In the genomic region with DNA sequence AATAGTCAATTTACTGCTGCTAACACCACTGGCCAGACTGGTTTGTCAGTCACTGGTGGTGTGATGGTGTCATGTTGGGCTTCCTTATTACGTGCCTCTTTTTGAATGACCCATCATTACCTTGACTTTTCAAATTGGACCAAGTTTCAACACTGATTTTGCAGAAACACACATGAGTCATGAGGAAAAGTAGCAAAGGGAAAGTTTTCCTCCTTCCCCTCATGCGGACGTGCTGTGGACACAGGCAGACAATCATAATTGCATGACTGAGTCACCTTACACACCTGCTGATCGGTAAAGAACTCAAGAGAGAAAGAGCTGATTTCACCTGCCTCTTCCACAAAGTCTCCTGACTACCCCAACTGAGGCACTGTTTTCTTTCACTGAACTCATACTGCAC, we compare ENCODE assay signal across 17 cellular contexts.
DNase-seq lines count a peak whose midpoint lies in the region; ATAC-seq and TF ChIP-seq lines count a peak whose summit lies in the region.
"Had no signal": no experiment of that assay in that cellular context is flagged by ENCODE, and none has a peak within 500 bp of the region (broad histone marks: within the 10 kb centered on the region; RNA-seq: fewer than 3 reads in every experiment).

No MANE protein-coding gene starts in this region.

- DNase-seq in NCI-H345 (lab: John Stamatoyannopoulos, UW) = peak; percentile 40
- DNase-seq in NCI-H345 treated with DMSO at 0.1 percent for 48 hours (lab: John Stamatoyannopoulos, UW; ENCODE audit: unreplicated experiment) = no peak
- DNase-seq in glomerular visceral epithelial cell (ENCODE audit: extremely low spot score) = peak; percentile 71
- peak; percentile 86 to 96 for DNase-seq in trophoblast cell
- DNase-seq in NCI-H2171 (lab: John Stamatoyannopoulos, UW) = no peak
- no peak for DNase-seq in retina
- DNase-seq: activated CD4-positive, CD25-positive, alpha-beta regulatory T cell treated with anti-CD3 and anti-CD28 coated beads, Interleukin-2, amount 50 U/mL, for 72 hours; activated CD8-positive, alpha-beta memory T cell treated with anti-CD3 and anti-CD28 coated beads, Interleukin-2, amount 50 U/mL, for 4 hours; CD4-positive, CD25-positive, alpha-beta regulatory T cell; NCI-H1436; NCI-H524; stimulated activated CD4-positive, alpha-beta T cell treated with anti-CD3 and anti-CD28 coated beads, Interleukin-15, amount 100 ng/mL, for 24 hours; substantia nigra had no signal

- no peak overlapping the region for H3K27ac ChIP-seq in OCI-LY3 (ENCODE audit: low read length)
- H3K27ac ChIP-seq in trophoblast cell (ENCODE audit: low read depth, low read length) = no peak overlapping the region
- H3K27ac ChIP-seq: KMS-11, prostate gland had no signal

- no peak overlapping the region for H4K12ac ChIP-seq in trophoblast cell (ENCODE audit: low read depth, low read length)

- H3K9ac ChIP-seq in OCI-LY3 (ENCODE audit: low read length) = no peak overlapping the region
- no peak overlapping the region for H3K9ac ChIP-seq in trophoblast cell (ENCODE audit: low read length)
- H3K9ac ChIP-seq: KMS-11 had no signal

- no peak overlapping the region for H3K14ac ChIP-seq in trophoblast cell (ENCODE audit: low read length)

- no peaks in the 10 kb centered on the region for H4K20me1 ChIP-seq in OCI-LY3 (ENCODE audit: insufficient read depth, low read length)

- H3K4me2 ChIP-seq in OCI-LY3 (ENCODE audit: low read length) = peak overlapping the region; percentile 42; the same call in 1 of the 2 replicates
- H3K4me2 ChIP-seq in trophoblast cell (ENCODE audit: low read length) = no peak overlapping the region
- H3K4me2 ChIP-seq: KMS-11 had no signal

- H3K9me3 ChIP-seq in OCI-LY3 (ENCODE audit: insufficient read depth, low read length) (no peaks in the 10 kb centered on the region), trophoblast cell (ENCODE audit: insufficient read depth, low read depth, low read length) (no peaks in the 10 kb centered on the region)
- H3K9me3 ChIP-seq: prostate gland had no signal

- H3K23ac ChIP-seq in trophoblast cell (ENCODE audit: low read length) = no peak overlapping the region

- no peak for TF ChIP-seq CTCF in OCI-LY3 (IDR thresholded peaks at IDR 0.05; ENCODE audit: low read depth, low read length)

- no peak for ATAC-seq in GM21526 (IDR thresholded peaks at IDR 0.05; ENCODE audit: low FRiP score, unreplicated experiment)

- no peak overlapping the region for H2BK12ac ChIP-seq in trophoblast cell (ENCODE audit: low read length)

- H3K27me3 ChIP-seq in OCI-LY3 (ENCODE audit: low read depth, low read length) = 0 out of 2 replicates have a peak, but pooled peaks cover 14% of the 10 kb centered on the region
- no peaks in the 10 kb centered on the region for H3K27me3 ChIP-seq in trophoblast cell (ENCODE audit: insufficient read depth, low read length)

- H3K4ac ChIP-seq in trophoblast cell (ENCODE audit: low read depth, low read length) = no peak overlapping the region

- no peak overlapping the region for H2BK5ac ChIP-seq in trophoblast cell (ENCODE audit: low read depth, low read length, poor library complexity)

- no peaks in the 10 kb centered on the region for H3K79me2 ChIP-seq in OCI-LY3 (ENCODE audit: low read length)
- H3K79me2 ChIP-seq in trophoblast cell (ENCODE audit: control insufficient read depth, insufficient read depth, low read length, poor library complexity) = no peaks in the 10 kb centered on the region

- H3K36me3 ChIP-seq in OCI-LY3 (replicated peaks; ENCODE audit: low read depth, low read length) (no peaks in the 10 kb centered on the region), trophoblast cell (ENCODE audit: control insufficient read depth in 1 of 2, insufficient read depth in 2 of 2, low read length in 2 of 2) (no peaks in the 10 kb centered on the region)
- H3K36me3 ChIP-seq: prostate gland had no signal

- no peak overlapping the region for H4K91ac ChIP-seq in trophoblast cell (ENCODE audit: low read depth, low read length)

- no peaks in the 10 kb centered on the region for H3K79me1 ChIP-seq in trophoblast cell (ENCODE audit: low read length)

- no CpG with 5 or more reads among the region's 4 CpGs for WGBS in trophoblast cell (ENCODE audit: extremely low coverage, insufficient coverage, insufficient read length)

- H2AFZ ChIP-seq in OCI-LY3 (ENCODE audit: low read depth, low read length) (no peak overlapping the region), trophoblast cell (ENCODE audit: insufficient read depth, low read length, poor library complexity) (no peak overlapping the region)

- H3K18ac ChIP-seq in trophoblast cell (ENCODE audit: low read length) = no peak overlapping the region

- no peak overlapping the region for H2BK120ac ChIP-seq in trophoblast cell (ENCODE audit: insufficient read depth, low read length, poor library complexity)

- peaks cover 44% of the 10 kb centered on the region for H3K4me1 ChIP-seq in OCI-LY3 (ENCODE audit: low read length)
- H3K4me1 ChIP-seq in trophoblast cell (ENCODE audit: control insufficient read depth in 1 of 2, insufficient read depth in 2 of 2, low read length in 2 of 2) = peaks cover 0 to 3% of the 10 kb centered on the region in 2 experiments
- H3K4me1 ChIP-seq: prostate gland had no signal

- H3K4me3 ChIP-seq in OCI-LY3 (ENCODE audit: low read length) (no peak overlapping the region), trophoblast cell (ENCODE audit: low read depth, low read length) (no peak overlapping the region)
- H3K4me3 ChIP-seq: prostate gland had no signal

- H2AK5ac ChIP-seq in trophoblast cell (ENCODE audit: low read length) = no peak overlapping the region

- H4K8ac ChIP-seq in trophoblast cell (ENCODE audit: low read depth, low read length) = no peak overlapping the region

Comparison
In these comparisons a context has a peak if more than half of its experiments do, and no peak if none do; other contexts are left out.
1. DNase-seq: peak in NCI-H345 (single experiment), glomerular visceral epithelial cell (single experiment) and trophoblast cell (2 of 2); none in NCI-H345 treated with DMSO at 0.1 percent for 48 hours (single experiment), NCI-H2171 (single experiment) and retina (single experiment).